In genomic region chr1:50268049-50268448, GRCh38 we compare ENCODE assay signal across 15 cellular contexts.
A peak's percentile ranks its signal among the peaks of the same experiment; 100 is the strongest.
DNase-seq lines count a peak whose midpoint lies in the region; ATAC-seq, FAIRE-seq and TF ChIP-seq lines count a peak whose summit lies in the region.
"Had no signal": no experiment of that assay in that cellular context is flagged by ENCODE, and none has a peak within 500 bp of the region (broad histone marks: within the 10 kb centered on the region; RNA-seq: fewer than 3 reads in every experiment).

No MANE protein-coding gene starts in this region.

- no peak overlapping the region for H3K4me3 ChIP-seq in DND-41 (ENCODE audit: low read depth in 1 of 2, low read length in 2 of 2)
- H3K4me3 ChIP-seq in HepG2 (replicated peaks in 1 of 3; ENCODE audit: insufficient read depth in 1 of 3, low read depth in 2 of 3, low read length in 3 of 3) = no peak overlapping the region
- H3K4me3 ChIP-seq: adrenal gland had no signal

- H3K4me1 Mint-ChIP-seq in activated CD8-positive, alpha-beta T cell treated with anti-CD3 and anti-CD28 coated beads for 36 hours (ENCODE audit: low read depth) = peaks cover 7% of the 10 kb centered on the region
- H3K4me1 Mint-ChIP-seq in T-helper 17 cell = no peaks in the 10 kb centered on the region
- H3K4me1 Mint-ChIP-seq in naive thymus-derived CD8-positive, alpha-beta T cell = no peaks in the 10 kb centered on the region
- H3K4me1 Mint-ChIP-seq: naive B cell had no signal

- no peak overlapping the region for H3K27ac Mint-ChIP-seq in activated CD8-positive, alpha-beta T cell treated with anti-CD3 and anti-CD28 coated beads for 36 hours
- H3K27ac Mint-ChIP-seq in T-helper 17 cell = no peak overlapping the region
- no peak overlapping the region for H3K27ac Mint-ChIP-seq in naive thymus-derived CD8-positive, alpha-beta T cell
- H3K27ac Mint-ChIP-seq: naive B cell had no signal

- H3K27me3 Mint-ChIP-seq in activated CD8-positive, alpha-beta T cell treated with anti-CD3 and anti-CD28 coated beads for 36 hours = peaks cover 6% of the 10 kb centered on the region
- H3K27me3 Mint-ChIP-seq in T-helper 17 cell = peaks cover 19% of the 10 kb centered on the region
- H3K27me3 Mint-ChIP-seq in naive thymus-derived CD8-positive, alpha-beta T cell = peaks cover 4 to 25% (median 10%) of the 10 kb centered on the region in 5 donors

- POLR2A ChIA-PET in activated CD8-positive, alpha-beta T cell treated with anti-CD3 and anti-CD28 coated beads for 36 hours (lab: Charles Lee) = no interaction called here
- POLR2A ChIA-PET in HepG2 (lab: Yijun Ruan, JAX) = no interaction called here
- POLR2A ChIA-PET in naive thymus-derived CD8-positive, alpha-beta T cell (lab: Charles Lee) = no interaction called here

- H3K9ac ChIP-seq in DND-41 (ENCODE audit: low read depth, low read length) (no peak overlapping the region), HepG2 (ENCODE audit: insufficient read depth, low read depth, low read length) (no peak overlapping the region)

- H2AFZ ChIP-seq in DND-41 (ENCODE audit: low read depth, low read length) = no peak overlapping the region
- no peak overlapping the region for H2AFZ ChIP-seq in HepG2 (ENCODE audit: low read length)

- H3K9me3 ChIP-seq in DND-41 (ENCODE audit: insufficient read depth, low read length, severe bottlenecking) (no peaks in the 10 kb centered on the region), HepG2 (ENCODE audit: low read length) (no peaks in the 10 kb centered on the region), T-helper 17 cell (ENCODE audit: control insufficient read depth, low read length, poor library complexity, severe bottlenecking) (no peaks in the 10 kb centered on the region)
- H3K9me3 ChIP-seq: adrenal gland had no signal

- no peak overlapping the region for H3K4me3 Mint-ChIP-seq in activated CD8-positive, alpha-beta T cell treated with anti-CD3 and anti-CD28 coated beads for 36 hours
- H3K4me3 Mint-ChIP-seq in T-helper 17 cell = no peak overlapping the region
- H3K4me3 Mint-ChIP-seq in naive thymus-derived CD8-positive, alpha-beta T cell = no peak overlapping the region
- H3K4me3 Mint-ChIP-seq: naive B cell had no signal

- H3K36me3 ChIP-seq in DND-41 (ENCODE audit: insufficient read depth, low read length) = no peaks in the 10 kb centered on the region
- no peaks in the 10 kb centered on the region for H3K36me3 ChIP-seq in HepG2 (replicated peaks in 1 of 2; ENCODE audit: control insufficient read depth in 1 of 2, insufficient read depth in 2 of 2, low read length in 2 of 2)
- H3K36me3 ChIP-seq: adrenal gland had no signal

- no peak for TF ChIP-seq CTCF in DND-41 (IDR thresholded peaks at IDR 0.05; ENCODE audit: borderline replicate concordance, extremely low read depth, low read length, poor library complexity, severe bottlenecking)
- no peak for TF ChIP-seq CTCF in activated CD8-positive, alpha-beta T cell treated with anti-CD3 and anti-CD28 coated beads for 36 hours (IDR thresholded peaks at IDR 0.05)
- no peak for TF ChIP-seq CTCF in HepG2 (CRISPR knock-in tag; IDR thresholded peaks at IDR 0.05)

- no peak for TF ChIP-seq RAD21 in HepG2 (CRISPR knock-in tag; IDR thresholded peaks at IDR 0.05)

- in situ Hi-C loops in KBM-7 (cut with MboI; ENCODE audit: low pct_unique_long_range_greater_than_20kb, low sequenced_read_pairs) (no loop called here), HepG2 (cut with HindIII; ENCODE audit: extremely low pct_ligation_motif_present, low pct_unique_long_range_greater_than_20kb) (no loop called here)

- H4K20me1 ChIP-seq in DND-41 (ENCODE audit: insufficient read depth, low read length) = no peaks in the 10 kb centered on the region
- H4K20me1 ChIP-seq in HepG2 (ENCODE audit: insufficient read depth, low read length) = no peaks in the 10 kb centered on the region

- DNase-seq in DND-41 (peak; percentile 66), KBM-7 (peak; percentile 6), HepG2 (ENCODE audit: low spot score) (peak; percentile 6), SW 1271 (lab: John Stamatoyannopoulos, UW) (no peak), T-helper 17 cell (no peak)
- DNase-seq in activated CD8-positive, alpha-beta T cell treated with anti-CD3 and anti-CD28 coated beads for 36 hours = peak; percentile 21
- no peak for DNase-seq in naive thymus-derived CD8-positive, alpha-beta T cell
- DNase-seq: activated CD8-positive, alpha-beta memory T cell treated with anti-CD3 and anti-CD28 coated beads, Interleukin-2, amount 50 U/mL, for 48 hours; naive B cell; NCI-H2171 treated with DMSO at 0.1 percent for 48 hours had no signal

- intact Hi-C loops in activated CD8-positive, alpha-beta T cell treated with anti-CD3 and anti-CD28 coated beads for 36 hours (cut with micrococcal nuclease) = no loop called here
- intact Hi-C loops in HepG2 (cut with micrococcal nuclease; ENCODE audit: unreplicated experiment) = no loop called here

- CTCF ChIA-PET in activated CD8-positive, alpha-beta T cell treated with anti-CD3 and anti-CD28 coated beads for 36 hours (lab: Charles Lee) = no interaction called here
- CTCF ChIA-PET in HepG2 (lab: Yijun Ruan, JAX; ENCODE audit: low intra/inter-chr PET ratio, low total read pairs) = no interaction called here

- H3K27me3 ChIP-seq in DND-41 (ENCODE audit: insufficient read depth, low read length, poor library complexity) = no peaks in the 10 kb centered on the region
- H3K27me3 ChIP-seq in HepG2 (ENCODE audit: control insufficient read depth in 1 of 2, insufficient read depth in 2 of 2, low read length in 2 of 2) = no peaks in the 10 kb centered on the region
- H3K27me3 ChIP-seq: adrenal gland had no signal

- H3K9me3 Mint-ChIP-seq in activated CD8-positive, alpha-beta T cell treated with anti-CD3 and anti-CD28 coated beads for 36 hours = no peaks in the 10 kb centered on the region
- H3K9me3 Mint-ChIP-seq in naive thymus-derived CD8-positive, alpha-beta T cell = peaks cover 0 to 1% (median 0%) of the 10 kb centered on the region in 9 donors

- FAIRE-seq in HepG2 (lab: Jason Lieb, UNC) = no peak
- FAIRE-seq: keratinocyte, TTC549 had no signal

- no peaks in the 10 kb centered on the region for H3K36me3 Mint-ChIP-seq in activated CD8-positive, alpha-beta T cell treated with anti-CD3 and anti-CD28 coated beads for 36 hours (ENCODE audit: low read depth)
- no peaks in the 10 kb centered on the region for H3K36me3 Mint-ChIP-seq in T-helper 17 cell (ENCODE audit: low read depth)
- no peaks in the 10 kb centered on the region for H3K36me3 Mint-ChIP-seq in naive thymus-derived CD8-positive, alpha-beta T cell
- H3K36me3 Mint-ChIP-seq: naive B cell had no signal

- TF ChIP-seq POLR2A in HepG2 (IDR thresholded peaks at IDR 0.05; ENCODE audit: insufficient read depth in 1 of 2, low read depth in 2 of 2, low read length in 2 of 2) = no peak

- no peaks in the 10 kb centered on the region for H3K79me2 ChIP-seq in DND-41 (ENCODE audit: insufficient read depth, low read length)
- H3K79me2 ChIP-seq in HepG2 (ENCODE audit: insufficient read depth, low read length) = no peaks in the 10 kb centered on the region

- H3K4me1 ChIP-seq in DND-41 (ENCODE audit: insufficient read depth, low read length) (no peaks in the 10 kb centered on the region), HepG2 (ENCODE audit: insufficient read depth, low read length) (no peaks in the 10 kb centered on the region)
- H3K4me1 ChIP-seq: adrenal gland had no signal

- H3K27ac ChIP-seq in DND-41 (ENCODE audit: low read length) (no peak overlapping the region), HepG2 (ENCODE audit: extremely low read length, insufficient read depth, low read length) (no peak overlapping the region)
- H3K27ac ChIP-seq: adrenal gland had no signal

- BruUV-seq in HepG2 (replicated peaks; lab: Mats Ljungman, UMichigan) = no TSS peak

- ATAC-seq in DND-41 (ENCODE audit: insufficient read depth, low read depth) = peak; percentile 63; the same call in 1 of the 3 replicates
- ATAC-seq in activated CD8-positive, alpha-beta T cell treated with anti-CD3 and anti-CD28 coated beads for 36 hours = no peak
- ATAC-seq in HepG2 = no peak
- no peak for ATAC-seq in T-helper 17 cell
- no peak for ATAC-seq in HG03439 (IDR thresholded peaks at IDR 0.05; ENCODE audit: unreplicated experiment)
- no peak for ATAC-seq in naive thymus-derived CD8-positive, alpha-beta T cell
- ATAC-seq: sciatic nerve had no signal

- no peak for TF ChIP-seq EP300 in HepG2 (IDR thresholded peaks at IDR 0.05; ENCODE audit: low read depth in 2 of 2, low read length in 2 of 2)
- TF ChIP-seq EP300 in HepG2 (CRISPR knock-in tag; IDR thresholded peaks at IDR 0.05; ENCODE audit: borderline replicate concordance) = no peak

- 51% methylated on average over 7 of the region's 7 CpGs for WGBS in HepG2 (ENCODE audit: low lambda C conversion rate)

- H3K4me2 ChIP-seq in DND-41 (ENCODE audit: insufficient read depth, low read length) = no peak overlapping the region
- H3K4me2 ChIP-seq in HepG2 (ENCODE audit: low read depth, low read length) = no peak overlapping the region

TF ChIP-seq in HepG2, 621 proteins besides CTCF, POLR2A, EP300 and RAD21 (continues in another document):
- TF ChIP-seq FUBP1 (CRISPR knock-in tag; IDR thresholded peaks at IDR 0.05; ENCODE audit: borderline replicate concordance) = no peak
- TF ChIP-seq SNAPC5 (CRISPR knock-in tag; IDR thresholded peaks at IDR 0.05; ENCODE audit: borderline replicate concordance) = no peak
- no peak for TF ChIP-seq ZNF773 (CRISPR knock-in tag; IDR thresholded peaks at IDR 0.05; ENCODE audit: borderline replicate concordance)
- 0 out of 2 replicates have a peak, but pooled peaks have one; percentile 79 for TF ChIP-seq EHMT2 (IDR thresholded peaks at IDR 0.05; ENCODE audit: borderline replicate concordance, low read depth, low read length)
- TF ChIP-seq TAF1 (CRISPR knock-in tag; IDR thresholded peaks at IDR 0.05) = no peak
- TF ChIP-seq ZNF777 (CRISPR knock-in tag; IDR thresholded peaks at IDR 0.05) = 0 out of 2 replicates have a peak, but pooled peaks have one; percentile 20
- TF ChIP-seq EEA1 (CRISPR knock-in tag; IDR thresholded peaks at IDR 0.05; ENCODE audit: borderline replicate concordance) = no peak
- TF ChIP-seq BORCS8-MEF2B (CRISPR knock-in tag; IDR thresholded peaks at IDR 0.05) = no peak

Comparison
In these comparisons a context has a peak if more than half of its experiments do, and no peak if none do; other contexts are left out.
1. DNase-seq: peak in DND-41 (single experiment), KBM-7 (single experiment), activated CD8-positive, alpha-beta T cell treated with anti-CD3 and anti-CD28 coated beads for 36 hours (single experiment) and HepG2 (single experiment); none in SW 1271 (0 of 2), T-helper 17 cell (0 of 3) and naive thymus-derived CD8-positive, alpha-beta T cell (0 of 10).